ENCODE assay signal across 8 cellular contexts in the genomic region with DNA sequence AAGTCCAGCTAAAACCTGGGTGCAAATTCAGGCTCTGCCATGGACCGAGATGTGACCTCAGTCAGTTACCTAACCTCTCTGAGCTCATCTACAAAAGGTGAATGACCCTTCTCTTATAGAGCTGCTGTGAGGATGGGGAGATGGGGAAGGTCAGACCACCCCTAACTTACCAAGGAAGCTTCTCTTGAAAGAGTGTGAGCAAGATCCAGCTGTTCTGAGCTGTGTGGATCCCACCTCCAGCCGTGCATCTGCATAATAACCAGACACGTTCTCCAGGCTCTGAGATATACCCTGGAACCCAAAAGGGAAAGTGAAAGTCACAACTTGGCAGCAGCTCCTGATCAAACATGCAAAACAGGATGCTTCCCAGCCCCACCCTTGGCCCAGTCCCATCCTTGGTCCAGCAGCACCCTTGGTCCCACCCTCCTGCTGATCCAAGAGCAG.
DNase-seq lines count a peak whose midpoint lies in the region; ATAC-seq and TF ChIP-seq lines count a peak whose summit lies in the region.

A gene with protein sequence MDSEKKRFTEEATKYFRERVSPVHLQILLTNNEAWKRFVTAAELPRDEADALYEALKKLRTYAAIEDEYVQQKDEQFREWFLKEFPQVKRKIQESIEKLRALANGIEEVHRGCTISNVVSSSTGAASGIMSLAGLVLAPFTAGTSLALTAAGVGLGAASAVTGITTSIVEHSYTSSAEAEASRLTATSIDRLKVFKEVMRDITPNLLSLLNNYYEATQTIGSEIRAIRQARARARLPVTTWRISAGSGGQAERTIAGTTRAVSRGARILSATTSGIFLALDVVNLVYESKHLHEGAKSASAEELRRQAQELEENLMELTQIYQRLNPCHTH (minus strand): TSS at position 257 of the 444 bp plus-strand sequence. CDS start 11,700 bp downstream, outside the sequence.

- H3K27ac ChIP-seq in C4-2B, result peak within 1 kb of the TSS; percentile 4; the same call in 1 of the 2 replicates

- no peak for ATAC-seq in HG03521 (IDR thresholded peaks at IDR 0.05; ENCODE audit: unreplicated experiment)
- no peak for ATAC-seq in GM18858 (IDR thresholded peaks at IDR 0.05; ENCODE audit: unreplicated experiment)

- TF ChIP-seq CTCF in C4-2B (conservative IDR thresholded peaks at IDR 0.05), result no peak

- DNase-seq in LoVo (ENCODE audit: low spot score), result peak; percentile 29
- DNase-seq in amniotic epithelial cell (ENCODE audit: low read depth), result peak; percentile 30
- peak; percentile 78 for DNase-seq in iris pigment epithelial cell (ENCODE audit: low read depth)
- DNase-seq in stimulated activated naive CD4-positive, alpha-beta T cell treated with Interleukin-2 at 50 U/mL for 16 hours (lab: John Stamatoyannopoulos, UW), result peak; percentile 19
- no peak for DNase-seq in DMS79 (lab: John Stamatoyannopoulos, UW)
